In the genomic region with DNA sequence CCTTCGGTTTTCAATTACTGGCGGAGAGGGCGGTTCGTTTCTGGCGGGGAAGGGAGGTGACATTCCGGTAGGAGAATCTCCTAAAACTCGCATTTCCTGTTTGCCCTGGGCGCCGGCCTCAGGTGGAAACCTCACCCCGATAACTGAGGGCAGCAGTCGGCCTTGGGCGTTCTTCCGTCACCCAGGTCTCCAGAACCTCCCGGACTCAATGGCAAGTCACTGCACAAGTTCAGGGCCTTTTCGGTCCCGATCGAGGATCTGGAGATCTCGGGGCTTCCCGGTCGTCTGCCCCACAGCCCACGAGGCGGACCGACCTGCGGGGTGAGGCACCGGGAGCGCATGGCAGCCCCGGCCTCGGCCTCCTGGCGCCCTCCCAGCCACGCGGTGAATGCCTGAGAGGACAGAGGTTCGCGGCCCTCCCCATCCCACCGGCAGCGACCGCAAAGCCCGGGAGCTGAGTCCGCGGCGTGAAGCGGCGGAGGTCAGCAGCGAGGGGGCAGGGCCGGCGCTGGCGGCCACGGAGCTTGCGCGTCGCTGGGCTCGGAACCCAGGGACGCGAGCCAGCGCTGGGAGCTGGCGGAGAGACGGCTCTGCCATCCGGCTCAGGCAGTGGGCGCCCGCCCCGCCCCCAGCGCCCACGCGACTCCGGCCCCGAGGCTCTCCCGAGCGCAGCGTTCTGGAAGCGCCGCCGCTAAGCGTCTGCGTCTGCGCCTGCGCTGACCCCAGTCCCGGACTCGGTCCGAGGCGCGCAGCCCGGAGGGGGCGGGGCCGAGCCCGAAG, we compare ENCODE assay signal across 1 cellular context.
TF ChIP-seq lines count a peak whose summit lies in the region.

No MANE protein-coding gene starts in this region.

TF ChIP-seq in K562, 482 proteins besides CTCF, POLR2A, EP300 and RAD21 (continued from another document and continues in another):
- TF ChIP-seq, protein P1, sequence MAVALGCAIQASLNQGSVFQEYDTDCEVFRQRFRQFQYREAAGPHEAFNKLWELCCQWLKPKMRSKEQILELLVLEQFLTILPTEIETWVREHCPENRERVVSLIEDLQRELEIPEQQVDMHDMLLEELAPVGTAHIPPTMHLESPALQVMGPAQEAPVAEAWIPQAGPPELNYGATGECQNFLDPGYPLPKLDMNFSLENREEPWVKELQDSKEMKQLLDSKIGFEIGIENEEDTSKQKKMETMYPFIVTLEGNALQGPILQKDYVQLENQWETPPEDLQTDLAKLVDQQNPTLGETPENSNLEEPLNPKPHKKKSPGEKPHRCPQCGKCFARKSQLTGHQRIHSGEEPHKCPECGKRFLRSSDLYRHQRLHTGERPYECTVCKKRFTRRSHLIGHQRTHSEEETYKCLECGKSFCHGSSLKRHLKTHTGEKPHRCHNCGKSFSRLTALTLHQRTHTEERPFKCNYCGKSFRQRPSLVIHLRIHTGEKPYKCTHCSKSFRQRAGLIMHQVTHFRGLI (CRISPR knock-in tag; IDR thresholded peaks at IDR 0.05): no peak
- no peak for TF ChIP-seq ZFP36 (IDR thresholded peaks at IDR 0.05; ENCODE audit: low read depth, low read length, partially characterized antibody)
- TF ChIP-seq TCF3 (CRISPR knock-in tag; IDR thresholded peaks at IDR 0.05): peak; percentile 14; the same call in 1 of the 2 replicates
- TF ChIP-seq, protein P2, sequence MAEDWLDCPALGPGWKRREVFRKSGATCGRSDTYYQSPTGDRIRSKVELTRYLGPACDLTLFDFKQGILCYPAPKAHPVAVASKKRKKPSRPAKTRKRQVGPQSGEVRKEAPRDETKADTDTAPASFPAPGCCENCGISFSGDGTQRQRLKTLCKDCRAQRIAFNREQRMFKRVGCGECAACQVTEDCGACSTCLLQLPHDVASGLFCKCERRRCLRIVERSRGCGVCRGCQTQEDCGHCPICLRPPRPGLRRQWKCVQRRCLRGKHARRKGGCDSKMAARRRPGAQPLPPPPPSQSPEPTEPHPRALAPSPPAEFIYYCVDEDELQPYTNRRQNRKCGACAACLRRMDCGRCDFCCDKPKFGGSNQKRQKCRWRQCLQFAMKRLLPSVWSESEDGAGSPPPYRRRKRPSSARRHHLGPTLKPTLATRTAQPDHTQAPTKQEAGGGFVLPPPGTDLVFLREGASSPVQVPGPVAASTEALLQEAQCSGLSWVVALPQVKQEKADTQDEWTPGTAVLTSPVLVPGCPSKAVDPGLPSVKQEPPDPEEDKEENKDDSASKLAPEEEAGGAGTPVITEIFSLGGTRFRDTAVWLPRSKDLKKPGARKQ (CRISPR knock-in tag; IDR thresholded peaks at IDR 0.05): no peak
- TF ChIP-seq, protein P3, sequence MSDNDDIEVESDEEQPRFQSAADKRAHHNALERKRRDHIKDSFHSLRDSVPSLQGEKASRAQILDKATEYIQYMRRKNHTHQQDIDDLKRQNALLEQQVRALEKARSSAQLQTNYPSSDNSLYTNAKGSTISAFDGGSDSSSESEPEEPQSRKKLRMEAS (CRISPR knock-in tag; IDR thresholded peaks at IDR 0.05): peak; percentile 96
- TF ChIP-seq BRD9 (IDR thresholded peaks at IDR 0.05; ENCODE audit: low read depth, partially characterized antibody): no peak
- no peak for TF ChIP-seq RHOXF2B (CRISPR knock-in tag; conservative IDR thresholded peaks at IDR 0.05)
- TF ChIP-seq ZNF184 (CRISPR knock-in tag; IDR thresholded peaks at IDR 0.05): no peak
- no peak; the same call in 1 of the 2 replicates for TF ChIP-seq KAT7 (CRISPR knock-in tag; IDR thresholded peaks at IDR 0.05; ENCODE audit: borderline replicate concordance)
- TF ChIP-seq MAFG (tag; conservative IDR thresholded peaks at IDR 0.05): no peak
- TF ChIP-seq, protein P4, sequence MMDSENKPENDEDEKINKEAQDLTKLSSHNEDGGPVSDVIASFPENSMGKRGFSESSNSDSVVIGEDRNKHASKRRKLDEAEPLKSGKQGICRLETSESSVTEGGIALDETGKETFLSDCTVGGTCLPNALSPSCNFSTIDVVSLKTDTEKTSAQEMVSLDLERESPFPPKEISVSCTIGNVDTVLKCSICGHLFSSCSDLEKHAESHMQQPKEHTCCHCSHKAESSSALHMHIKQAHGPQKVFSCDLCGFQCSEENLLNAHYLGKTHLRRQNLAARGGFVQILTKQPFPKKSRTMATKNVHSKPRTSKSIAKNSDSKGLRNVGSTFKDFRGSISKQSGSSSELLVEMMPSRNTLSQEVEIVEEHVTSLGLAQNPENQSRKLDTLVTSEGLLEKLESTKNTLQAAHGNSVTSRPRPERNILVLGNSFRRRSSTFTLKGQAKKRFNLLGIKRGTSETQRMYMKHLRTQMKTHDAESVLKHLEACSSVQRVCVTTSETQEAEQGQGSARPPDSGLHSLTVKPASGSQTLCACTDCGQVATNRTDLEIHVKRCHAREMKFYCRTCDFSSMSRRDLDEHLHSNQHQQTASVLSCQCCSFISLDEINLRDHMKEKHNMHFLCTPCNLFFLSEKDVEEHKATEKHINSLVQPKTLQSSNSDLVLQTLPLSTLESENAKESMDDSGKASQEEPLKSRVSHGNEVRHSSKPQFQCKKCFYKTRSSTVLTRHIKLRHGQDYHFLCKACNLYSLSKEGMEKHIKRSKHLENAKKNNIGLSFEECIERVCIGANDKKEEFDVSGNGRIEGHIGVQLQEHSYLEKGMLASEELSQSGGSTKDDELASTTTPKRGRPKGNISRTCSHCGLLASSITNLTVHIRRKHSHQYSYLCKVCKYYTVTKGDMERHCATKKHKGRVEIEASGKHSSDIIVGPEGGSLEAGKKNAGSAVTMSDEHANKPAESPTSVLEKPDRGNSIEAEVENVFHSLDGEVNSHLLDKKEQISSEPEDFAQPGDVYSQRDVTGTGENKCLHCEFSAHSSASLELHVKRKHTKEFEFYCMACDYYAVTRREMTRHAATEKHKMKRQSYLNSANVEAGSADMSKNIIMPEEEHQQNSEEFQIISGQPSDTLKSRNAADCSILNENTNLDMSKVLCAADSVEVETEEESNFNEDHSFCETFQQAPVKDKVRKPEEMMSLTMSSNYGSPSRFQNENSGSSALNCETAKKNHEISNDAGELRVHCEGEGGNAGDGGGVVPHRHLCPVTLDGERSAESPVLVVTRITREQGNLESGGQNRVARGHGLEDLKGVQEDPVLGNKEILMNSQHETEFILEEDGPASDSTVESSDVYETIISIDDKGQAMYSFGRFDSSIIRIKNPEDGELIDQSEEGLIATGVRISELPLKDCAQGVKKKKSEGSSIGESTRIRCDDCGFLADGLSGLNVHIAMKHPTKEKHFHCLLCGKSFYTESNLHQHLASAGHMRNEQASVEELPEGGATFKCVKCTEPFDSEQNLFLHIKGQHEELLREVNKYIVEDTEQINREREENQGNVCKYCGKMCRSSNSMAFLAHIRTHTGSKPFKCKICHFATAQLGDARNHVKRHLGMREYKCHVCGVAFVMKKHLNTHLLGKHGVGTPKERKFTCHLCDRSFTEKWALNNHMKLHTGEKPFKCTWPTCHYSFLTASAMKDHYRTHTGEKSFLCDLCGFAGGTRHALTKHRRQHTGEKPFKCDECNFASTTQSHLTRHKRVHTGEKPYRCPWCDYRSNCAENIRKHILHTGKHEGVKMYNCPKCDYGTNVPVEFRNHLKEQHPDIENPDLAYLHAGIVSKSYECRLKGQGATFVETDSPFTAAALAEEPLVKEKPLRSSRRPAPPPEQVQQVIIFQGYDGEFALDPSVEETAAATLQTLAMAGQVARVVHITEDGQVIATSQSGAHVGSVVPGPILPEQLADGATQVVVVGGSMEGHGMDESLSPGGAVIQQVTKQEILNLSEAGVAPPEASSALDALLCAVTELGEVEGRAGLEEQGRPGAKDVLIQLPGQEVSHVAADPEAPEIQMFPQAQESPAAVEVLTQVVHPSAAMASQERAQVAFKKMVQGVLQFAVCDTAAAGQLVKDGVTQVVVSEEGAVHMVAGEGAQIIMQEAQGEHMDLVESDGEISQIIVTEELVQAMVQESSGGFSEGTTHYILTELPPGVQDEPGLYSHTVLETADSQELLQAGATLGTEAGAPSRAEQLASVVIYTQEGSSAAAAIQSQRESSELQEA (IDR thresholded peaks at IDR 0.05; ENCODE audit: low read depth): no peak
- no peak for TF ChIP-seq DNMT1 (IDR thresholded peaks at IDR 0.05)
- no peak for TF ChIP-seq POLR3A (IDR thresholded peaks at IDR 0.05; ENCODE audit: borderline replicate concordance, extremely low read depth, insufficient read depth, insufficient read length)
- TF ChIP-seq, protein P5, sequence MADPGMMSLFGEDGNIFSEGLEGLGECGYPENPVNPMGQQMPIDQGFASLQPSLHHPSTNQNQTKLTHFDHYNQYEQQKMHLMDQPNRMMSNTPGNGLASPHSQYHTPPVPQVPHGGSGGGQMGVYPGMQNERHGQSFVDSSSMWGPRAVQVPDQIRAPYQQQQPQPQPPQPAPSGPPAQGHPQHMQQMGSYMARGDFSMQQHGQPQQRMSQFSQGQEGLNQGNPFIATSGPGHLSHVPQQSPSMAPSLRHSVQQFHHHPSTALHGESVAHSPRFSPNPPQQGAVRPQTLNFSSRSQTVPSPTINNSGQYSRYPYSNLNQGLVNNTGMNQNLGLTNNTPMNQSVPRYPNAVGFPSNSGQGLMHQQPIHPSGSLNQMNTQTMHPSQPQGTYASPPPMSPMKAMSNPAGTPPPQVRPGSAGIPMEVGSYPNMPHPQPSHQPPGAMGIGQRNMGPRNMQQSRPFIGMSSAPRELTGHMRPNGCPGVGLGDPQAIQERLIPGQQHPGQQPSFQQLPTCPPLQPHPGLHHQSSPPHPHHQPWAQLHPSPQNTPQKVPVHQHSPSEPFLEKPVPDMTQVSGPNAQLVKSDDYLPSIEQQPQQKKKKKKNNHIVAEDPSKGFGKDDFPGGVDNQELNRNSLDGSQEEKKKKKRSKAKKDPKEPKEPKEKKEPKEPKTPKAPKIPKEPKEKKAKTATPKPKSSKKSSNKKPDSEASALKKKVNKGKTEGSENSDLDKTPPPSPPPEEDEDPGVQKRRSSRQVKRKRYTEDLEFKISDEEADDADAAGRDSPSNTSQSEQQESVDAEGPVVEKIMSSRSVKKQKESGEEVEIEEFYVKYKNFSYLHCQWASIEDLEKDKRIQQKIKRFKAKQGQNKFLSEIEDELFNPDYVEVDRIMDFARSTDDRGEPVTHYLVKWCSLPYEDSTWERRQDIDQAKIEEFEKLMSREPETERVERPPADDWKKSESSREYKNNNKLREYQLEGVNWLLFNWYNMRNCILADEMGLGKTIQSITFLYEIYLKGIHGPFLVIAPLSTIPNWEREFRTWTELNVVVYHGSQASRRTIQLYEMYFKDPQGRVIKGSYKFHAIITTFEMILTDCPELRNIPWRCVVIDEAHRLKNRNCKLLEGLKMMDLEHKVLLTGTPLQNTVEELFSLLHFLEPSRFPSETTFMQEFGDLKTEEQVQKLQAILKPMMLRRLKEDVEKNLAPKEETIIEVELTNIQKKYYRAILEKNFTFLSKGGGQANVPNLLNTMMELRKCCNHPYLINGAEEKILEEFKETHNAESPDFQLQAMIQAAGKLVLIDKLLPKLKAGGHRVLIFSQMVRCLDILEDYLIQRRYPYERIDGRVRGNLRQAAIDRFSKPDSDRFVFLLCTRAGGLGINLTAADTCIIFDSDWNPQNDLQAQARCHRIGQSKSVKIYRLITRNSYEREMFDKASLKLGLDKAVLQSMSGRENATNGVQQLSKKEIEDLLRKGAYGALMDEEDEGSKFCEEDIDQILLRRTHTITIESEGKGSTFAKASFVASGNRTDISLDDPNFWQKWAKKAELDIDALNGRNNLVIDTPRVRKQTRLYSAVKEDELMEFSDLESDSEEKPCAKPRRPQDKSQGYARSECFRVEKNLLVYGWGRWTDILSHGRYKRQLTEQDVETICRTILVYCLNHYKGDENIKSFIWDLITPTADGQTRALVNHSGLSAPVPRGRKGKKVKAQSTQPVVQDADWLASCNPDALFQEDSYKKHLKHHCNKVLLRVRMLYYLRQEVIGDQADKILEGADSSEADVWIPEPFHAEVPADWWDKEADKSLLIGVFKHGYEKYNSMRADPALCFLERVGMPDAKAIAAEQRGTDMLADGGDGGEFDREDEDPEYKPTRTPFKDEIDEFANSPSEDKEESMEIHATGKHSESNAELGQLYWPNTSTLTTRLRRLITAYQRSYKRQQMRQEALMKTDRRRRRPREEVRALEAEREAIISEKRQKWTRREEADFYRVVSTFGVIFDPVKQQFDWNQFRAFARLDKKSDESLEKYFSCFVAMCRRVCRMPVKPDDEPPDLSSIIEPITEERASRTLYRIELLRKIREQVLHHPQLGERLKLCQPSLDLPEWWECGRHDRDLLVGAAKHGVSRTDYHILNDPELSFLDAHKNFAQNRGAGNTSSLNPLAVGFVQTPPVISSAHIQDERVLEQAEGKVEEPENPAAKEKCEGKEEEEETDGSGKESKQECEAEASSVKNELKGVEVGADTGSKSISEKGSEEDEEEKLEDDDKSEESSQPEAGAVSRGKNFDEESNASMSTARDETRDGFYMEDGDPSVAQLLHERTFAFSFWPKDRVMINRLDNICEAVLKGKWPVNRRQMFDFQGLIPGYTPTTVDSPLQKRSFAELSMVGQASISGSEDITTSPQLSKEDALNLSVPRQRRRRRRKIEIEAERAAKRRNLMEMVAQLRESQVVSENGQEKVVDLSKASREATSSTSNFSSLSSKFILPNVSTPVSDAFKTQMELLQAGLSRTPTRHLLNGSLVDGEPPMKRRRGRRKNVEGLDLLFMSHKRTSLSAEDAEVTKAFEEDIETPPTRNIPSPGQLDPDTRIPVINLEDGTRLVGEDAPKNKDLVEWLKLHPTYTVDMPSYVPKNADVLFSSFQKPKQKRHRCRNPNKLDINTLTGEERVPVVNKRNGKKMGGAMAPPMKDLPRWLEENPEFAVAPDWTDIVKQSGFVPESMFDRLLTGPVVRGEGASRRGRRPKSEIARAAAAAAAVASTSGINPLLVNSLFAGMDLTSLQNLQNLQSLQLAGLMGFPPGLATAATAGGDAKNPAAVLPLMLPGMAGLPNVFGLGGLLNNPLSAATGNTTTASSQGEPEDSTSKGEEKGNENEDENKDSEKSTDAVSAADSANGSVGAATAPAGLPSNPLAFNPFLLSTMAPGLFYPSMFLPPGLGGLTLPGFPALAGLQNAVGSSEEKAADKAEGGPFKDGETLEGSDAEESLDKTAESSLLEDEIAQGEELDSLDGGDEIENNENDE (IDR thresholded peaks at IDR 0.05; ENCODE audit: low read depth, low read length): no peak
- TF ChIP-seq, protein P6, sequence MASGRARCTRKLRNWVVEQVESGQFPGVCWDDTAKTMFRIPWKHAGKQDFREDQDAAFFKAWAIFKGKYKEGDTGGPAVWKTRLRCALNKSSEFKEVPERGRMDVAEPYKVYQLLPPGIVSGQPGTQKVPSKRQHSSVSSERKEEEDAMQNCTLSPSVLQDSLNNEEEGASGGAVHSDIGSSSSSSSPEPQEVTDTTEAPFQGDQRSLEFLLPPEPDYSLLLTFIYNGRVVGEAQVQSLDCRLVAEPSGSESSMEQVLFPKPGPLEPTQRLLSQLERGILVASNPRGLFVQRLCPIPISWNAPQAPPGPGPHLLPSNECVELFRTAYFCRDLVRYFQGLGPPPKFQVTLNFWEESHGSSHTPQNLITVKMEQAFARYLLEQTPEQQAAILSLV (tag; IDR thresholded peaks at IDR 0.05): no peak
- TF ChIP-seq, protein P7, sequence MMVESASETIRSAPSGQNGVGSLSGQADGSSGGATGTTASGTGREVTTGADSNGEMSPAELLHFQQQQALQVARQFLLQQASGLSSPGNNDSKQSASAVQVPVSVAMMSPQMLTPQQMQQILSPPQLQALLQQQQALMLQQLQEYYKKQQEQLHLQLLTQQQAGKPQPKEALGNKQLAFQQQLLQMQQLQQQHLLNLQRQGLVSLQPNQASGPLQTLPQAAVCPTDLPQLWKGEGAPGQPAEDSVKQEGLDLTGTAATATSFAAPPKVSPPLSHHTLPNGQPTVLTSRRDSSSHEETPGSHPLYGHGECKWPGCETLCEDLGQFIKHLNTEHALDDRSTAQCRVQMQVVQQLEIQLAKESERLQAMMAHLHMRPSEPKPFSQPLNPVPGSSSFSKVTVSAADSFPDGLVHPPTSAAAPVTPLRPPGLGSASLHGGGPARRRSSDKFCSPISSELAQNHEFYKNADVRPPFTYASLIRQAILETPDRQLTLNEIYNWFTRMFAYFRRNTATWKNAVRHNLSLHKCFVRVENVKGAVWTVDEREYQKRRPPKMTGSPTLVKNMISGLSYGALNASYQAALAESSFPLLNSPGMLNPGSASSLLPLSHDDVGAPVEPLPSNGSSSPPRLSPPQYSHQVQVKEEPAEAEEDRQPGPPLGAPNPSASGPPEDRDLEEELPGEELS (CRISPR knock-in tag; IDR thresholded peaks at IDR 0.05; ENCODE audit: borderline replicate concordance): peak; percentile 84; the same call in 1 of the 2 replicates
